In genomic region chr17:68011199-68011665, GRCh38 we compare ENCODE assay signal across 8 cellular contexts. TPM values are rescaled to one million over a fixed set of nuclear protein-coding genes. Genes with fewer than 3 reads are reported as not detected.
A peak's percentile ranks its signal among the peaks of the same experiment; 100 is the strongest.
DNase-seq lines count a peak whose midpoint lies in the region; ATAC-seq and TF ChIP-seq lines count a peak whose summit lies in the region.

No MANE protein-coding gene starts in this region.

- no peaks in the 10 kb centered on the region for H3K36me3 Mint-ChIP-seq in activated T-cell treated with anti-CD3 and anti-CD28 coated beads, Interleukin-2, amount 50 U/mL, for 4 hours (ENCODE audit: insufficient read depth)

- no peaks in the 10 kb centered on the region for H3K36me3 ChIP-seq in OCI-LY3 (replicated peaks; ENCODE audit: low read depth, low read length)
- no peaks in the 10 kb centered on the region for H3K36me3 ChIP-seq in prostate gland

- H3K9me3 ChIP-seq in OCI-LY3 (ENCODE audit: insufficient read depth, low read length) (no peaks in the 10 kb centered on the region), prostate gland (no peaks in the 10 kb centered on the region)

- 46% methylated on average over 20 of the region's 20 CpGs for WGBS in prostate gland

- H3K27ac ChIP-seq in OCI-LY3 (ENCODE audit: low read length) (no peak overlapping the region), foreskin keratinocyte (no peak overlapping the region), prostate gland (no peak overlapping the region)

- H3K4me2 ChIP-seq in OCI-LY3 (ENCODE audit: low read length): no peak overlapping the region

- peaks cover 6% of the 10 kb centered on the region for H3K4me1 Mint-ChIP-seq in activated T-cell treated with anti-CD3 and anti-CD28 coated beads, Interleukin-2, amount 50 U/mL, for 4 hours (ENCODE audit: low read depth)

- no peak overlapping the region for H3K9ac ChIP-seq in OCI-LY3 (ENCODE audit: low read length)

- no peaks in the 10 kb centered on the region; the same call in 1 of the 2 replicates for H3K27me3 ChIP-seq in OCI-LY3 (ENCODE audit: low read depth, low read length)
- no peaks in the 10 kb centered on the region for H3K27me3 ChIP-seq in foreskin keratinocyte
- no peaks in the 10 kb centered on the region for H3K27me3 ChIP-seq in prostate gland (replicated peaks; ENCODE audit: insufficient read depth)

- peak; percentile 66 for ATAC-seq in GM21576 (IDR thresholded peaks at IDR 0.05; ENCODE audit: unreplicated experiment)
- peak; percentile 61 to 86 for ATAC-seq in activated T-cell treated with anti-CD3 and anti-CD28 coated beads, Interleukin-2, amount 50 U/mL, for 4 hours
- ATAC-seq in foreskin keratinocyte: peak; percentile 68
- no peak for ATAC-seq in HG03457 (IDR thresholded peaks at IDR 0.05; ENCODE audit: unreplicated experiment)

- intact Hi-C loops in prostate gland (cut with DNase I): loop anchor here (10.0 kb wide), 1 partner anchor 46 kb away; no protein-coding TSS in a partner anchor

- peak; percentile 56 for DNase-seq in Ammon's horn (ENCODE audit: low spot score)
- peak; percentile 55 for DNase-seq in activated T-cell treated with anti-CD3 and anti-CD28 coated beads, Interleukin-2, amount 50 U/mL, for 4 hours
- DNase-seq in foreskin keratinocyte: no peak
- no peak for DNase-seq in prostate gland (ENCODE audit: low spot score)
- no peak for DNase-seq in kidney glomerular epithelial cell (lab: John Stamatoyannopoulos, UW)

- TF ChIP-seq POLR2A in prostate gland (IDR thresholded peaks at IDR 0.05): no peak

- H3K4me3 ChIP-seq in OCI-LY3 (ENCODE audit: low read length) (no peak overlapping the region), prostate gland (no peak overlapping the region)

- H3K4me3 Mint-ChIP-seq in activated T-cell treated with anti-CD3 and anti-CD28 coated beads, Interleukin-2, amount 50 U/mL, for 4 hours: peak overlapping the region; percentile 65

- H3K27me3 Mint-ChIP-seq in activated T-cell treated with anti-CD3 and anti-CD28 coated beads, Interleukin-2, amount 50 U/mL, for 4 hours (ENCODE audit: low read depth): no peaks in the 10 kb centered on the region

- H3K79me2 ChIP-seq in OCI-LY3 (ENCODE audit: low read length): no peaks in the 10 kb centered on the region

- no peak overlapping the region for H2AFZ ChIP-seq in OCI-LY3 (ENCODE audit: low read depth, low read length)

- H3K4me1 ChIP-seq in OCI-LY3 (ENCODE audit: low read length): no peaks in the 10 kb centered on the region
- no peaks in the 10 kb centered on the region for H3K4me1 ChIP-seq in foreskin keratinocyte
- H3K4me1 ChIP-seq in prostate gland (replicated peaks): no peaks in the 10 kb centered on the region

- TF ChIP-seq CTCF in OCI-LY3 (IDR thresholded peaks at IDR 0.05; ENCODE audit: low read depth, low read length) (peak; percentile 53), foreskin keratinocyte (conservative IDR thresholded peaks at IDR 0.05) (peak; percentile 68), prostate gland (IDR thresholded peaks at IDR 0.05) (peak in 3 of 4 experiments; percentile 47 to 61 (median 57))

- H4K20me1 ChIP-seq in OCI-LY3 (ENCODE audit: insufficient read depth, low read length): no peaks in the 10 kb centered on the region

- H3K9me3 Mint-ChIP-seq in activated T-cell treated with anti-CD3 and anti-CD28 coated beads, Interleukin-2, amount 50 U/mL, for 4 hours: no peaks in the 10 kb centered on the region

RNA-seq across cellular contexts. Expression of gene C17orf58, which starts 15.0 kb away (rescaled TPM):
- total RNA-seq in activated T-cell treated with anti-CD3 and anti-CD28 coated beads, Interleukin-2, amount 50 U/mL, for 4 hours: 10 to 100 TPM; 14.9 to 24.3 (median 19.2) TPM
- total RNA-seq in foreskin keratinocyte (5.8 and 6.2 TPM in 2 replicates), prostate gland (10 to 100 TPM; 22.0 to 22.7 TPM)
- 4.5 and 4.9 TPM in 2 replicates for polyA plus RNA-seq in foreskin keratinocyte

RNA-seq across cellular contexts. Expression of gene KPNA2, which starts 24.3 kb away (rescaled TPM):
- total RNA-seq in activated T-cell treated with anti-CD3 and anti-CD28 coated beads, Interleukin-2, amount 50 U/mL, for 4 hours: 100 to 1,000 TPM; 139 to 140 (median 139) TPM
- total RNA-seq in foreskin keratinocyte (268 and 347 TPM in 2 replicates), prostate gland (10 to 100 TPM; 13.4 to 68.4 TPM)
- polyA plus RNA-seq in foreskin keratinocyte: 214 and 297 TPM in 2 replicates

Comparison
In these comparisons a context has a peak if more than half of its experiments do, and no peak if none do; other contexts are left out.
1. DNase-seq: peak in Ammon's horn (single experiment) and activated T-cell treated with anti-CD3 and anti-CD28 coated beads, Interleukin-2, amount 50 U/mL, for 4 hours (single experiment); none in foreskin keratinocyte (0 of 2), prostate gland (single experiment) and kidney glomerular epithelial cell (single experiment).
2. Peak in every context shown above with its lines, with median percentiles within 50 percentile points of each other: CTCF ChIP-seq.